In genomic region chr2:182078988-182079602, GRCh38 we compare ENCODE assay signal across 14 cellular contexts.
DNase-seq lines count a peak whose midpoint lies in the region; ATAC-seq and TF ChIP-seq lines count a peak whose summit lies in the region.
"Had no signal": no experiment of that assay in that cellular context is flagged by ENCODE, and none has a peak within 500 bp of the region (broad histone marks: within the 10 kb centered on the region; RNA-seq: fewer than 3 reads in every experiment).

No MANE protein-coding gene starts in this region.

- no peak overlapping the region for H3K9ac ChIP-seq in OCI-LY3 (ENCODE audit: low read length)

- H3K36me3 ChIP-seq in OCI-LY3 (replicated peaks; ENCODE audit: low read depth, low read length) (no peaks in the 10 kb centered on the region), psoas muscle (ENCODE audit: insufficient read depth in 1 of 2, low read depth in 1 of 2) (no peaks in the 10 kb centered on the region)
- H3K36me3 ChIP-seq: MG63 had no signal

- H4K20me1 ChIP-seq in OCI-LY3 (ENCODE audit: insufficient read depth, low read length), result no peaks in the 10 kb centered on the region

- H2AFZ ChIP-seq in OCI-LY3 (ENCODE audit: low read depth, low read length), result no peak overlapping the region

- no peaks in the 10 kb centered on the region for H3K79me2 ChIP-seq in OCI-LY3 (ENCODE audit: low read length)

- no peak overlapping the region for H3K27ac ChIP-seq in OCI-LY3 (ENCODE audit: low read length)
- H3K27ac ChIP-seq in psoas muscle, result no peak overlapping the region

- H3K4me3 ChIP-seq in LNCaP clone FGC (ENCODE audit: low read depth, low read length) (no peak overlapping the region; the same call in 1 of the 2 replicates), OCI-LY3 (ENCODE audit: low read length) (no peak overlapping the region), psoas muscle (no peak overlapping the region)
- H3K4me3 ChIP-seq: MG63 had no signal

- WGBS in psoas muscle, 3 donors, result 85 to 89% (median 87%) methylated on average over 3 of the region's 3 CpGs

- DNase-seq in NCI-H2196 treated with DMSO at 0.1 percent for 48 hours (lab: John Stamatoyannopoulos, UW; ENCODE audit: unreplicated experiment), result peak; percentile 5
- DNase-seq in NCI-H2196 (lab: John Stamatoyannopoulos, UW; ENCODE audit: unreplicated experiment), result no peak
- peak; percentile 95 for DNase-seq in LNCaP clone FGC (ENCODE audit: low read depth)
- DNase-seq in NCI-H2081 treated with DMSO at 0.1 percent for 48 hours (lab: John Stamatoyannopoulos, UW), result no peak
- no peak for DNase-seq in psoas muscle
- DNase-seq: ACHN, AML-193, COR-L47, MG63, NCI-H2171 treated with DMSO at 0.1 percent for 48 hours, NCI-H524 treated with DMSO at 0.1 percent for 48 hours, SW 1271 had no signal

- H3K4me2 ChIP-seq in OCI-LY3 (ENCODE audit: low read length), result peak overlapping the region; percentile 72

- H3K27me3 ChIP-seq in OCI-LY3 (ENCODE audit: low read depth, low read length), result no peaks in the 10 kb centered on the region; the same call in 1 of the 2 replicates
- H3K27me3 ChIP-seq in psoas muscle (ENCODE audit: insufficient read depth in 3 of 3, low read length in 2 of 3), result no peaks in the 10 kb centered on the region
- H3K27me3 ChIP-seq: MG63 had no signal

- ATAC-seq in HG02759 (IDR thresholded peaks at IDR 0.05; ENCODE audit: unreplicated experiment) (no peak), psoas muscle (no peak)

- peaks cover 49% of the 10 kb centered on the region for H3K4me1 ChIP-seq in OCI-LY3 (ENCODE audit: low read length)
- no peaks in the 10 kb centered on the region for H3K4me1 ChIP-seq in psoas muscle

- no peaks in the 10 kb centered on the region for H3K9me3 ChIP-seq in OCI-LY3 (ENCODE audit: insufficient read depth, low read length)
- no peaks in the 10 kb centered on the region for H3K9me3 ChIP-seq in psoas muscle
- H3K9me3 ChIP-seq: MG63 had no signal

- TF ChIP-seq CTCF in LNCaP clone FGC (IDR thresholded peaks at IDR 0.05; ENCODE audit: control insufficient read depth, extremely low read depth, insufficient read depth) (no peak), OCI-LY3 (IDR thresholded peaks at IDR 0.05; ENCODE audit: low read depth, low read length) (no peak), psoas muscle (IDR thresholded peaks at IDR 0.05) (no peak)

- intact Hi-C loops in psoas muscle (cut with DNase I), result loop anchor here in 1 of 2 donors (5.0 kb wide), 2 partner anchors 112 to 337 kb away; no protein-coding TSS in a partner anchor

Comparison
In these comparisons a context has a peak if more than half of its experiments do, and no peak if none do; other contexts are left out.
1. DNase-seq: peak in NCI-H2196 treated with DMSO at 0.1 percent for 48 hours (single experiment) and LNCaP clone FGC (single experiment); none in NCI-H2196 (single experiment), NCI-H2081 treated with DMSO at 0.1 percent for 48 hours (single experiment) and psoas muscle (0 of 2).